8 cellular contexts compared by ENCODE assay signal in genomic region chr11:65110354-65110861, GRCh38. TPM values are rescaled to one million over a fixed set of nuclear protein-coding genes. Genes with fewer than 3 reads are reported as not detected.
DNase-seq lines count a peak whose midpoint lies in the region; ATAC-seq and TF ChIP-seq lines count a peak whose summit lies in the region.

No MANE protein-coding gene starts in this region.

- H3K27ac Mint-ChIP-seq in activated CD8-positive, alpha-beta T cell treated with anti-CD3 and anti-CD28 coated beads for 36 hours: peak overlapping the region; percentile 46
- H3K27ac Mint-ChIP-seq in memory B cell: peak overlapping the region; percentile 55

- H3K9me3 Mint-ChIP-seq in activated CD8-positive, alpha-beta T cell treated with anti-CD3 and anti-CD28 coated beads for 36 hours: no peaks in the 10 kb centered on the region
- H3K9me3 Mint-ChIP-seq in memory B cell: no peaks in the 10 kb centered on the region

- peaks cover 34% of the 10 kb centered on the region for H3K4me1 Mint-ChIP-seq in activated CD8-positive, alpha-beta T cell treated with anti-CD3 and anti-CD28 coated beads for 36 hours (ENCODE audit: low read depth)
- H3K4me1 Mint-ChIP-seq in memory B cell: peaks cover 22% of the 10 kb centered on the region

- H3K36me3 Mint-ChIP-seq in activated CD8-positive, alpha-beta T cell treated with anti-CD3 and anti-CD28 coated beads for 36 hours (ENCODE audit: low read depth): peaks cover 11% of the 10 kb centered on the region
- H3K36me3 Mint-ChIP-seq in memory B cell: peaks cover 3% of the 10 kb centered on the region

- TF ChIP-seq CTCF in activated CD8-positive, alpha-beta T cell treated with anti-CD3 and anti-CD28 coated beads for 36 hours (IDR thresholded peaks at IDR 0.05): peak; percentile 95

- no peaks in the 10 kb centered on the region for H3K27me3 Mint-ChIP-seq in activated CD8-positive, alpha-beta T cell treated with anti-CD3 and anti-CD28 coated beads for 36 hours
- no peaks in the 10 kb centered on the region for H3K27me3 Mint-ChIP-seq in memory B cell

- intact Hi-C loops in activated CD8-positive, alpha-beta T cell treated with anti-CD3 and anti-CD28 coated beads for 36 hours (cut with micrococcal nuclease): loop anchor here (10.0 kb wide), 1 partner anchor 96 kb away; the partner anchor contains the start of gene ARL2

- DNase-seq in DMS114 treated with DMSO at 0.1 percent for 48 hours (lab: John Stamatoyannopoulos, UW; ENCODE audit: unreplicated experiment) (peak; percentile 83), HUDEP-2 (lab: John Stamatoyannopoulos, UW; ENCODE audit: unreplicated experiment in 76 of 76) (peak in 73 of 76 experiments; percentile 18 to 93 (median 76)), NOMO-1 (lab: John Stamatoyannopoulos, UW; ENCODE audit: unreplicated experiment in 2 of 2) (peak; percentile 81 to 82), ecto neural progenitor cell (ENCODE audit: low spot score) (peak; percentile 92), memory B cell (ENCODE audit: low spot score in 2 of 2) (peak; percentile 100)
- peak; percentile 98 for DNase-seq in activated CD8-positive, alpha-beta T cell treated with anti-CD3 and anti-CD28 coated beads for 36 hours
- peak; percentile 99 for DNase-seq in stimulated activated CD8-positive, alpha-beta memory T cell treated with anti-CD3 and anti-CD28 coated beads, Interleukin-15, amount 100 ng/mL, for 1 hour (ENCODE audit: low read depth)

- ATAC-seq in activated CD8-positive, alpha-beta T cell treated with anti-CD3 and anti-CD28 coated beads for 36 hours: peak; percentile 68
- ATAC-seq in memory B cell (ENCODE audit: low read depth): peak; percentile 49
- ATAC-seq in HG02623 (IDR thresholded peaks at IDR 0.05; ENCODE audit: unreplicated experiment): no peak

- CTCF ChIA-PET in activated CD8-positive, alpha-beta T cell treated with anti-CD3 and anti-CD28 coated beads for 36 hours (lab: Charles Lee): interaction anchor here (0.6 to 7.6 kb wide), 25 partner anchors 11 to 221 kb away, joined by 3 to 115 read pairs (median 5); partner anchors contain the start of genes ARL2, CAPN1, CDC42EP2 and CDCA5

- POLR2A ChIA-PET in activated CD8-positive, alpha-beta T cell treated with anti-CD3 and anti-CD28 coated beads for 36 hours (lab: Charles Lee): interaction anchor here (0.5 to 16.2 kb wide), 8 partner anchors 11 to 441 kb away, joined by 3 to 294 read pairs (median 3); partner anchors contain the start of genes ARL2, CAPN1, FAU and MRPL49

- H3K4me3 Mint-ChIP-seq in activated CD8-positive, alpha-beta T cell treated with anti-CD3 and anti-CD28 coated beads for 36 hours: no peak overlapping the region
- H3K4me3 Mint-ChIP-seq in memory B cell: no peak overlapping the region

RNA-seq across cellular contexts. Expression of gene TM7SF2, which starts 1.3 kb away (rescaled TPM):
- total RNA-seq in activated CD8-positive, alpha-beta T cell treated with anti-CD3 and anti-CD28 coated beads for 36 hours: 10 to 100 TPM; 12.4 to 17.5 TPM

RNA-seq across cellular contexts. Expression of gene ZNHIT2, which starts 7.1 kb away (rescaled TPM):
- total RNA-seq in activated CD8-positive, alpha-beta T cell treated with anti-CD3 and anti-CD28 coated beads for 36 hours: 10 to 100 TPM; 11.5 to 12.7 TPM

RNA-seq across cellular contexts. Expression of gene FAU, which starts 11.5 kb away (rescaled TPM):
- total RNA-seq in activated CD8-positive, alpha-beta T cell treated with anti-CD3 and anti-CD28 coated beads for 36 hours: 1,000 to 10,000 TPM; 1,112 to 1,137 TPM

RNA-seq across cellular contexts. Expression of gene MRPL49, which starts 11.7 kb away (rescaled TPM):
- 10 to 100 TPM; 48.7 to 53.4 TPM for total RNA-seq in activated CD8-positive, alpha-beta T cell treated with anti-CD3 and anti-CD28 coated beads for 36 hours

RNA-seq across cellular contexts. Expression of gene VPS51, which starts 14.4 kb away (rescaled TPM):
- total RNA-seq in activated CD8-positive, alpha-beta T cell treated with anti-CD3 and anti-CD28 coated beads for 36 hours: 100 to 1,000 TPM; 103 TPM
